In the genomic region with DNA sequence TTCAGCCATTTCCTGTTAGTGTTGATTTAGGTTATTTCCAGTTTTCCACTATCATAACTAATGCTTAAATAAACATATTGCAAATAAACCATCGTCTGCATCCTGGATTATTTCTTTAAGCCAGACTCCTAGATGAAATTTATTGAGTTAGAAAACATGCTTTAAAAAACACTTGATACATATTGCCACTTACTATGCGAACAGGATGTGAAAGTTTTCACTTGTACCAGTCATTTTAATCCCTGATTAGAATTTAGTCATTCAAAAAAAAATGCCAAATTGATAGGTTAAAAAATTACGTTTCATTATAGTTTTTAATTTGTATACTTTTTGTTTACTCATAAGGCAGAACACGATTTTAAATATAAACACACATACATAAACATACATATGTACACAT, we compare ENCODE assay signal across 24 cellular contexts.
"Had no signal": no experiment of that assay in that cellular context is flagged by ENCODE, and none has a peak within 500 bp of the region (broad histone marks: within the 10 kb centered on the region; RNA-seq: fewer than 3 reads in every experiment).

No MANE protein-coding gene starts in this region.

- FAIRE-seq: bronchial epithelial cell had no signal

- H3K36me3 ChIP-seq: ascending aorta, MG63 had no signal

- ATAC-seq: activated CD8-positive, alpha-beta T cell treated with anti-CD3 and anti-CD28 coated beads for 36 hours; activated naive CD4-positive, alpha-beta T cell treated with anti-CD3 and anti-CD28 coated beads, Interleukin-2, amount 50 U/mL, for 72 hours; activated naive CD8-positive, alpha-beta T cell treated with anti-CD3 and anti-CD28 coated beads, Interleukin-2, amount 50 U/mL, for 24 hours; body of pancreas; Right ventricle myocardium inferior had no signal

- H3K9me3 ChIP-seq: ascending aorta, body of pancreas, MG63 had no signal

- H3K4me3 ChIP-seq: ascending aorta, body of pancreas, MG63, SK-N-MC had no signal

- H3K4me3 Mint-ChIP-seq: activated CD4-positive, alpha-beta T cell treated with anti-CD3 and anti-CD28 coated beads, Interleukin-2, amount 10 ng/mL, durations not matched to agents 7 days and 5 days; activated CD8-positive, alpha-beta T cell treated with anti-CD3 and anti-CD28 coated beads for 36 hours; activated naive CD8-positive, alpha-beta T cell treated with anti-CD3 and anti-CD28 coated beads, Interleukin-2, amount 50 U/mL, for 24 hours; activated T-cell treated with anti-CD3 and anti-CD28 coated beads, Interleukin-2, amount 50 U/mL, for 24 hours had no signal

- H3K27me3 ChIP-seq: ascending aorta, body of pancreas, MG63 had no signal

- H3K27ac Mint-ChIP-seq: activated CD4-positive, alpha-beta T cell treated with anti-CD3 and anti-CD28 coated beads, Interleukin-2, amount 10 ng/mL, durations not matched to agents 7 days and 5 days; activated CD8-positive, alpha-beta T cell treated with anti-CD3 and anti-CD28 coated beads for 36 hours; activated naive CD4-positive, alpha-beta T cell treated with anti-CD3 and anti-CD28 coated beads, Interleukin-2, amount 50 U/mL, for 72 hours; activated T-cell treated with anti-CD3 and anti-CD28 coated beads, Interleukin-2, amount 50 U/mL, for 24 hours had no signal

- H3K27ac ChIP-seq: ascending aorta, body of pancreas, SK-N-MC, VCaP had no signal

- DNase-seq: activated CD4-positive, alpha-beta T cell treated with anti-CD3 and anti-CD28 coated beads, Interleukin-2, amount 10 ng/mL, durations not matched to agents 7 days and 5 days; activated CD4-positive, CD25-positive, alpha-beta regulatory T cell; activated CD8-positive, alpha-beta T cell treated with anti-CD3 and anti-CD28 coated beads for 36 hours; activated effector memory CD4-positive, alpha-beta T cell treated with anti-CD3 and anti-CD28 coated beads, Interleukin-2, amount 50 U/mL, for 16 hours; activated naive CD4-positive, alpha-beta T cell treated with Interleukin-2 at 50 U/mL for 16 hours; activated naive CD8-positive, alpha-beta T cell treated with anti-CD3 and anti-CD28 coated beads, Interleukin-2, amount 50 U/mL, for 24 hours; activated T-cell treated with anti-CD3 and anti-CD28 coated beads, Interleukin-2, amount 50 U/mL, for 24 hours; amniotic stem cell; body of pancreas; central memory CD4-positive, alpha-beta T cell; MG63; NCI-H1105 treated with DMSO at 0.1 percent for 48 hours; NCI-H1436 treated with DMSO at 0.1 percent for 48 hours; NCI-H187; NCI-H2081; NCI-H446; NCI-H524; RPMI8226 had no signal

- H3K9me3 Mint-ChIP-seq: activated CD8-positive, alpha-beta T cell treated with anti-CD3 and anti-CD28 coated beads for 36 hours had no signal

- H3K36me3 Mint-ChIP-seq: activated naive CD4-positive, alpha-beta T cell treated with anti-CD3 and anti-CD28 coated beads, Interleukin-2, amount 50 U/mL, for 72 hours had no signal

- H3K4me1 ChIP-seq: ascending aorta had no signal

- H3K27me3 Mint-ChIP-seq: activated naive CD8-positive, alpha-beta T cell treated with anti-CD3 and anti-CD28 coated beads, Interleukin-2, amount 50 U/mL, for 24 hours; activated T-cell treated with anti-CD3 and anti-CD28 coated beads, Interleukin-2, amount 50 U/mL, for 24 hours had no signal
